8 cellular contexts compared by ENCODE assay signal in the genomic region with DNA sequence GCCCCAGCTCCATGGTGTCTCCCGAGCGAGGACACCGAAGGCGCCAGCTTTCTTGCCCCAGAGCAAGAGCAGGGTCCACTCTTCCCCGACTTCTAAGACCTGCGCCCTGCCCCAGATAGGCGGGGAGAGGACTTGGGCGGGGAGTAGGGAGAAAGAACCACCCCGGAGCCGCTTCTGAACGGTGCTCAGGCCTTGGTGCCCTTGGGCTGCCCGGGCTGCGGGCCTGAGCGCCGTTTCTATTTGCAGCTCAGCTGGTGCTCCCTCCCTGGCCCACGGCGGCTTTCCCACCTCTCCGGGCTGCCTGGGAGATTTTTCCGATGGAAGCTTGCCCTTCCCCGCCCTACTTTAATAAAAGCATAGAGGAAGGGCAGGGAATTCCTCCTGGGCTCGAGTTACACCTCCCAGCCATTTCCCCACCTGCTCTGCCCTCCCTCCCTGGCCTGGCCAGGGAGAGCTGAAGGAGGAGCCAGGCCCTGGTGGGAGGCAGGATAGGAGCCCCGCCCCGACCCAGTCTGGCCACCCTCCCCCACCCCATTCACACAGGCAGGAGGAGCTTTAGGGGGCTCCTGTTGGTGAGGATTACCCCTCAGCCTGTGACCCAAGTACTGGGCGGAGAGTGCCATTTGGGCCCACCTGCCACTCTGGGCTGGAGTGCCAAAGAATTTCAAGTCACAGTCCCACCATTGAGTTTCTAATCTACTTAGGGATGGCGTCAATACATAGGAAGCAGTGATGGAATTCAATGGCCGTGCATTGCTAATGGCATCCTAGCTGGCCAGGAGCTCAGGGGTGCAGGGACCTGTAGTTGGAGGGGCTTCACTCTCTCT. TPM values are rescaled to one million over a fixed set of nuclear protein-coding genes. Genes with fewer than 3 reads are reported as not detected.
DNase-seq lines count a peak whose midpoint lies in the region; ATAC-seq and TF ChIP-seq lines count a peak whose summit lies in the region.

No MANE protein-coding gene starts in this region.

- H3K4me1 Mint-ChIP-seq in Caco-2 (ENCODE audit: low read depth, unreplicated experiment) (peaks cover 10% of the 10 kb centered on the region), natural killer cell (peaks cover 0 to 8% of the 10 kb centered on the region in 2 donors)
- peaks cover 9% of the 10 kb centered on the region for H3K4me1 Mint-ChIP-seq in activated CD8-positive, alpha-beta memory T cell treated with anti-CD3 and anti-CD28 coated beads, Interleukin-2, amount 10 ng/mL, durations not matched to agents 7 days and 5 days

- no TSS peak for BruUV-seq in Caco-2 (replicated peaks; lab: Mats Ljungman, UMichigan)

- POLR2A ChIA-PET in Caco-2 (lab: Charles Lee) = no interaction called here

- ATAC-seq in esophagus mucosa = peak; percentile 29
- no peak for ATAC-seq in natural killer cell
- no peak for ATAC-seq in HG02571 (IDR thresholded peaks at IDR 0.05; ENCODE audit: unreplicated experiment)
- ATAC-seq in activated CD8-positive, alpha-beta memory T cell treated with anti-CD3 and anti-CD28 coated beads, Interleukin-2, amount 10 ng/mL, durations not matched to agents 7 days and 5 days = no peak
- ATAC-seq in GM19455 (IDR thresholded peaks at IDR 0.05; ENCODE audit: unreplicated experiment) = no peak
- no peak for ATAC-seq in stimulated activated naive CD8-positive, alpha-beta T cell treated with anti-CD3 and anti-CD28 coated beads, Interleukin-15, Interleukin-2, amounts not matched to agents 100 U/mL and 50 U/mL, for 24 hours

- H3K36me3 Mint-ChIP-seq in Caco-2 (ENCODE audit: insufficient read depth, unreplicated experiment) (peaks cover 12% of the 10 kb centered on the region), natural killer cell (no peaks in the 10 kb centered on the region)
- no peaks in the 10 kb centered on the region for H3K36me3 Mint-ChIP-seq in activated CD8-positive, alpha-beta memory T cell treated with anti-CD3 and anti-CD28 coated beads, Interleukin-2, amount 10 ng/mL, durations not matched to agents 7 days and 5 days

- H3K4me3 ChIP-seq in Caco-2 (ENCODE audit: low read depth, low read length) = peak overlapping the region; percentile 74

- no peaks in the 10 kb centered on the region for H3K9me3 ChIP-seq in Caco-2

- H3K27ac Mint-ChIP-seq in Caco-2 (ENCODE audit: unreplicated experiment) (no peak overlapping the region), natural killer cell (no peak overlapping the region)
- no peak overlapping the region for H3K27ac Mint-ChIP-seq in activated CD8-positive, alpha-beta memory T cell treated with anti-CD3 and anti-CD28 coated beads, Interleukin-2, amount 10 ng/mL, durations not matched to agents 7 days and 5 days

- H3K9me3 Mint-ChIP-seq in Caco-2 (ENCODE audit: unreplicated experiment) = no peaks in the 10 kb centered on the region
- no peaks in the 10 kb centered on the region for H3K9me3 Mint-ChIP-seq in natural killer cell
- no peaks in the 10 kb centered on the region for H3K9me3 Mint-ChIP-seq in activated CD8-positive, alpha-beta memory T cell treated with anti-CD3 and anti-CD28 coated beads, Interleukin-2, amount 10 ng/mL, durations not matched to agents 7 days and 5 days (ENCODE audit: low read depth)

- no peak for TF ChIP-seq CTCF in Caco-2 (IDR thresholded peaks at IDR 0.05; ENCODE audit: insufficient read depth in 1 of 2, low read depth in 1 of 2, low read length in 1 of 2, severe bottlenecking in 1 of 2, unreplicated experiment in 1 of 2)
- TF ChIP-seq CTCF in natural killer cell (IDR thresholded peaks at IDR 0.05) = no peak

- H3K27me3 Mint-ChIP-seq in Caco-2 (ENCODE audit: insufficient read depth, unreplicated experiment) (no peaks in the 10 kb centered on the region), natural killer cell (ENCODE audit: low read depth in 2 of 2) (peaks cover 14 to 19% of the 10 kb centered on the region in 2 donors)
- peaks cover 19% of the 10 kb centered on the region for H3K27me3 Mint-ChIP-seq in activated CD8-positive, alpha-beta memory T cell treated with anti-CD3 and anti-CD28 coated beads, Interleukin-2, amount 10 ng/mL, durations not matched to agents 7 days and 5 days

- peak overlapping the region; percentile 81 for H3K4me3 Mint-ChIP-seq in Caco-2 (ENCODE audit: unreplicated experiment)
- H3K4me3 Mint-ChIP-seq in natural killer cell = peak overlapping the region; percentile 57
- H3K4me3 Mint-ChIP-seq in activated CD8-positive, alpha-beta memory T cell treated with anti-CD3 and anti-CD28 coated beads, Interleukin-2, amount 10 ng/mL, durations not matched to agents 7 days and 5 days = no peak overlapping the region

- CTCF ChIA-PET in Caco-2 (lab: Charles Lee) = interaction anchor here (0.6 to 2.0 kb wide), 8 partner anchors 38 to 122 kb away, joined by 3 to 14 read pairs (median 6); no protein-coding TSS in a partner anchor
- CTCF ChIA-PET in activated CD8-positive, alpha-beta memory T cell treated with anti-CD3 and anti-CD28 coated beads, Interleukin-2, amount 10 ng/mL, durations not matched to agents 7 days and 5 days (lab: Charles Lee) = interaction anchor here (1.0 to 1.9 kb wide), 3 partner anchors 26 to 508 kb away, joined by 3 to 6 read pairs (median 3); no protein-coding TSS in a partner anchor

- intact Hi-C loops in Caco-2 (cut with micrococcal nuclease; ENCODE audit: unreplicated experiment) = loop anchor here (10.0 kb wide), 1 partner anchor 727 kb away; no protein-coding TSS in a partner anchor
- intact Hi-C loops in natural killer cell (cut with micrococcal nuclease) = loop anchor here (10.0 kb wide), 1 partner anchor 167 kb away; a partner anchor contains a TSS

- DNase-seq in Caco-2 (no peak), NCI-H510A (lab: John Stamatoyannopoulos, UW) (peak; percentile 55), natural killer cell (no peak)
- no peak for DNase-seq in activated CD8-positive, alpha-beta memory T cell treated with anti-CD3 and anti-CD28 coated beads, Interleukin-2, amount 10 ng/mL, durations not matched to agents 7 days and 5 days
- no peak for DNase-seq in stimulated activated naive CD8-positive, alpha-beta T cell treated with anti-CD3 and anti-CD28 coated beads, Interleukin-15, Interleukin-2, amounts not matched to agents 100 U/mL and 50 U/mL, for 24 hours

- H3K4me1 ChIP-seq in Caco-2 = peaks cover 18% of the 10 kb centered on the region

- no peaks in the 10 kb centered on the region for H3K27me3 ChIP-seq in Caco-2 (replicated peaks; ENCODE audit: control insufficient read depth, insufficient read depth, low read length)

- no peaks in the 10 kb centered on the region for H3K36me3 ChIP-seq in Caco-2 (ENCODE audit: control insufficient read depth, insufficient read depth, low read length)

RNA-seq across cellular contexts. Expression of a gene that starts 2.0 kb away (rescaled TPM):
- 27.0 and 27.3 TPM in 2 replicates for total RNA-seq in Caco-2 (2022)
- 4.6 TPM for total RNA-seq in esophagus mucosa
- under 1 TPM; 0.23 to 0.27 (median 0.24) TPM for total RNA-seq in natural killer cell
- 1 to 10 TPM in 1 of 2 experiments, under 1 TPM in 1; 0.75 to 1.1 TPM for total RNA-seq in activated CD8-positive, alpha-beta memory T cell treated with anti-CD3 and anti-CD28 coated beads, Interleukin-2, amount 10 ng/mL, durations not matched to agents 7 days and 5 days

RNA-seq across cellular contexts. Expression of a gene that starts 26.3 kb away (rescaled TPM):
- total RNA-seq in Caco-2 (2022) (90.5 and 91.2 TPM in 2 replicates), esophagus mucosa (26.3 TPM), natural killer cell (10 to 100 TPM; 64.7 to 86.0 (median 84.8) TPM)
- total RNA-seq in activated CD8-positive, alpha-beta memory T cell treated with anti-CD3 and anti-CD28 coated beads, Interleukin-2, amount 10 ng/mL, durations not matched to agents 7 days and 5 days = 10 to 100 TPM; 62.2 to 68.0 TPM

RNA-seq across cellular contexts. Expression of a gene that starts 27.1 kb away (rescaled TPM):
- total RNA-seq in Caco-2 (2022) = 13.3 and 16.3 TPM in 2 replicates
- total RNA-seq in esophagus mucosa = 5.1 TPM
- 10 to 100 TPM; 15.9 to 31.3 (median 29.3) TPM for total RNA-seq in natural killer cell
- total RNA-seq in activated CD8-positive, alpha-beta memory T cell treated with anti-CD3 and anti-CD28 coated beads, Interleukin-2, amount 10 ng/mL, durations not matched to agents 7 days and 5 days = 10 to 100 TPM; 14.6 to 16.8 TPM

RNA-seq across cellular contexts. Expression of a gene that starts 56.6 kb away (rescaled TPM):
- not detected in 2 replicates for total RNA-seq in Caco-2 (2022)
- 0.32 TPM for total RNA-seq in esophagus mucosa
- total RNA-seq in natural killer cell = not detected
- not detected for total RNA-seq in activated CD8-positive, alpha-beta memory T cell treated with anti-CD3 and anti-CD28 coated beads, Interleukin-2, amount 10 ng/mL, durations not matched to agents 7 days and 5 days
